9 cellular contexts compared by ENCODE assay signal in genomic region chr12:118190266-118190665, GRCh38. TPM values are rescaled to one million over a fixed set of nuclear protein-coding genes. Genes with fewer than 3 reads are reported as not detected.
DNase-seq lines count a peak whose midpoint lies in the region; ATAC-seq and TF ChIP-seq lines count a peak whose summit lies in the region.
"Had no signal": no experiment of that assay in that cellular context is flagged by ENCODE, and none has a peak within 500 bp of the region (broad histone marks: within the 10 kb centered on the region; RNA-seq: fewer than 3 reads in every experiment).

No MANE protein-coding gene starts in this region.

- peak overlapping the region; percentile 87 for H3K4me3 Mint-ChIP-seq in type B pancreatic cell
- H3K4me3 Mint-ChIP-seq in activated T-helper 2 cell treated with anti-CD3 and anti-CD28 coated beads, Interferon-gamma antibody, Interleukin-2, Interleukin-4, amounts not matched to agents 10 μg/mL and 5 μg/mL and 100 μg/mL, durations not matched to agents 14 hours and 24 hours and 36 hours (ENCODE audit: low read depth): no peak overlapping the region

- no peak overlapping the region for H3K4me3 ChIP-seq in mesendoderm (ENCODE audit: low read length)
- H3K4me3 ChIP-seq: A549 had no signal

- H3K18ac ChIP-seq in mesendoderm (ENCODE audit: low read length): no peak overlapping the region

- H3K27ac Mint-ChIP-seq in type B pancreatic cell: peak overlapping the region; percentile 87
- H3K27ac Mint-ChIP-seq in activated T-helper 2 cell treated with anti-CD3 and anti-CD28 coated beads, Interferon-gamma antibody, Interleukin-2, Interleukin-4, amounts not matched to agents 10 μg/mL and 5 μg/mL and 100 μg/mL, durations not matched to agents 14 hours and 24 hours and 36 hours: no peak overlapping the region

- H2BK5ac ChIP-seq in mesendoderm (ENCODE audit: low read length): no peak overlapping the region

- H2BK120ac ChIP-seq in mesendoderm (ENCODE audit: low read depth, low read length): no peak overlapping the region

- H3K36me3 Mint-ChIP-seq in type B pancreatic cell: no peaks in the 10 kb centered on the region
- H3K36me3 Mint-ChIP-seq in activated T-helper 2 cell treated with anti-CD3 and anti-CD28 coated beads, Interferon-gamma antibody, Interleukin-2, Interleukin-4, amounts not matched to agents 10 μg/mL and 5 μg/mL and 100 μg/mL, durations not matched to agents 14 hours and 24 hours and 36 hours (ENCODE audit: low read depth): peaks cover 23% of the 10 kb centered on the region

- no peaks in the 10 kb centered on the region for H3K79me1 ChIP-seq in mesendoderm (ENCODE audit: low read length)

- no peaks in the 10 kb centered on the region for H3K27me3 Mint-ChIP-seq in type B pancreatic cell
- no peaks in the 10 kb centered on the region for H3K27me3 Mint-ChIP-seq in activated T-helper 2 cell treated with anti-CD3 and anti-CD28 coated beads, Interferon-gamma antibody, Interleukin-2, Interleukin-4, amounts not matched to agents 10 μg/mL and 5 μg/mL and 100 μg/mL, durations not matched to agents 14 hours and 24 hours and 36 hours (ENCODE audit: low read depth)

- no peak for TF ChIP-seq CTCF in type B pancreatic cell (conservative IDR thresholded peaks at IDR 0.05)

- intact Hi-C loops in activated T-helper 2 cell treated with anti-CD3 and anti-CD28 coated beads, Interferon-gamma antibody, Interleukin-2, Interleukin-4, amounts not matched to agents 10 μg/mL and 5 μg/mL and 100 μg/mL, durations not matched to agents 14 hours and 24 hours and 36 hours (cut with micrococcal nuclease): no loop called here

- peak; percentile 24 for DNase-seq in NCI-H1436 (lab: John Stamatoyannopoulos, UW)
- no peak for DNase-seq in NCI-H1436 treated with DMSO at 0.1 percent for 48 hours (lab: John Stamatoyannopoulos, UW)
- peak; percentile 15 for DNase-seq in dedifferentiated amniotic fluid mesenchymal stem cell (ENCODE audit: extremely low spot score)
- DNase-seq in mesendoderm: peak; percentile 8
- DNase-seq in type B pancreatic cell (ENCODE audit: extremely low spot score, unreplicated experiment): no peak
- DNase-seq in activated T-helper 2 cell treated with anti-CD3 and anti-CD28 coated beads, Interferon-gamma antibody, Interleukin-2, Interleukin-4, amounts not matched to agents 10 μg/mL and 5 μg/mL and 100 μg/mL, durations not matched to agents 14 hours and 24 hours and 36 hours (ENCODE audit: low spot score): no peak
- no peak for DNase-seq in activated naive CD4-positive, alpha-beta T cell (lab: John Stamatoyannopoulos, UW)

- no peaks in the 10 kb centered on the region for H3K9me3 Mint-ChIP-seq in type B pancreatic cell
- H3K9me3 Mint-ChIP-seq in activated T-helper 2 cell treated with anti-CD3 and anti-CD28 coated beads, Interferon-gamma antibody, Interleukin-2, Interleukin-4, amounts not matched to agents 10 μg/mL and 5 μg/mL and 100 μg/mL, durations not matched to agents 14 hours and 24 hours and 36 hours: no peaks in the 10 kb centered on the region

- no peak overlapping the region for H3K4ac ChIP-seq in mesendoderm (ENCODE audit: low read depth, low read length)

- H3K36me3 ChIP-seq in mesendoderm (ENCODE audit: control insufficient read depth, insufficient read depth, low read length): no peaks in the 10 kb centered on the region

- H4K8ac ChIP-seq in mesendoderm (ENCODE audit: low read depth, low read length): no peak overlapping the region

- peaks cover 25% of the 10 kb centered on the region for H3K4me1 Mint-ChIP-seq in type B pancreatic cell (ENCODE audit: unreplicated experiment)
- H3K4me1 Mint-ChIP-seq in activated T-helper 2 cell treated with anti-CD3 and anti-CD28 coated beads, Interferon-gamma antibody, Interleukin-2, Interleukin-4, amounts not matched to agents 10 μg/mL and 5 μg/mL and 100 μg/mL, durations not matched to agents 14 hours and 24 hours and 36 hours (ENCODE audit: low read depth): no peaks in the 10 kb centered on the region

- no peak overlapping the region for H3K4me2 ChIP-seq in mesendoderm (ENCODE audit: low read length)
- H3K4me2 ChIP-seq: A549 had no signal

- no peak overlapping the region for H2BK15ac ChIP-seq in mesendoderm (replicated peaks; ENCODE audit: low read depth)

- H3K4me1 ChIP-seq in mesendoderm (ENCODE audit: control insufficient read depth, low read depth, low read length): no peaks in the 10 kb centered on the region
- H3K4me1 ChIP-seq: A549 had no signal

- H3K79me2 ChIP-seq in mesendoderm (ENCODE audit: control insufficient read depth, insufficient read depth, low read length): no peaks in the 10 kb centered on the region

- no peak overlapping the region for H3K27ac ChIP-seq in mesendoderm (ENCODE audit: low read depth, low read length)
- H3K27ac ChIP-seq: A549 had no signal

- no peak for ATAC-seq in GM21367 (IDR thresholded peaks at IDR 0.05; ENCODE audit: unreplicated experiment)
- ATAC-seq: A549 had no signal

- H3K27me3 ChIP-seq in mesendoderm (ENCODE audit: insufficient read depth, low read length, poor library complexity): no peaks in the 10 kb centered on the region

- H3K56ac ChIP-seq in mesendoderm (ENCODE audit: low read length): peak overlapping the region; percentile 12

- H2AK5ac ChIP-seq in mesendoderm (ENCODE audit: low read length): no peak overlapping the region

- no peak overlapping the region for H4K5ac ChIP-seq in mesendoderm (ENCODE audit: low read length)

- WGBS in mesendoderm (ENCODE audit: extremely low coverage, insufficient coverage, low lambda C conversion rate): no CpG with 5 or more reads among the region's 11 CpGs

- no peak overlapping the region for H3K23ac ChIP-seq in mesendoderm (ENCODE audit: low read length)

- no peak overlapping the region for H3K9ac ChIP-seq in mesendoderm (ENCODE audit: low read length)

RNA-seq across cellular contexts. Expression of gene PEBP1, which starts 54.3 kb away (rescaled TPM):
- 361 TPM for polyA plus RNA-seq in mesendoderm (2013, experiment 1 of 2)
- polyA plus RNA-seq in mesendoderm (2013, experiment 2 of 2): 359 TPM
- total RNA-seq in type B pancreatic cell (ENCODE audit: low replicate concordance): 285 and 326 TPM in 2 replicates
- total RNA-seq in activated T-helper 2 cell treated with anti-CD3 and anti-CD28 coated beads, Interferon-gamma antibody, Interleukin-2, Interleukin-4, amounts not matched to agents 10 μg/mL and 5 μg/mL and 100 μg/mL, durations not matched to agents 14 hours and 24 hours and 36 hours: 177 and 184 TPM in 2 replicates

Comparison
In these comparisons a context has a peak if more than half of its experiments do, and no peak if none do; other contexts are left out.
1. DNase-seq: peak in NCI-H1436 (single experiment), dedifferentiated amniotic fluid mesenchymal stem cell (single experiment) and mesendoderm (single experiment); none in NCI-H1436 treated with DMSO at 0.1 percent for 48 hours (single experiment), type B pancreatic cell (single experiment), activated T-helper 2 cell treated with anti-CD3 and anti-CD28 coated beads, Interferon-gamma antibody, Interleukin-2, Interleukin-4, amounts not matched to agents 10 μg/mL and 5 μg/mL and 100 μg/mL, durations not matched to agents 14 hours and 24 hours and 36 hours (single experiment) and activated naive CD4-positive, alpha-beta T cell (0 of 4).